Comparison of ENCODE assay signal across 1 cellular context in genomic region chr7:140230862-140231778, GRCh38.
TF ChIP-seq lines count a peak whose summit lies in the region.

No MANE protein-coding gene starts in this region.

TF ChIP-seq in HepG2, 621 proteins besides CTCF, POLR2A, EP300 and RAD21 (continued from another document and continues in another):
- TF ChIP-seq ZFP82 (CRISPR knock-in tag; IDR thresholded peaks at IDR 0.05; ENCODE audit: borderline replicate concordance) (no peak; the same call in 1 of the 2 replicates), ZNF678 (CRISPR knock-in tag; IDR thresholded peaks at IDR 0.05) (no peak), CEBPB (IDR thresholded peaks at IDR 0.05; ENCODE audit: borderline replicate concordance, low read depth, low read length) (no peak), ZNF3 (CRISPR knock-in tag; IDR thresholded peaks at IDR 0.05) (no peak), CBX1 (IDR thresholded peaks at IDR 0.05; ENCODE audit: low read depth) (no peak), HHEX (CRISPR knock-in tag; IDR thresholded peaks at IDR 0.05) (no peak), HDAC2 (CRISPR knock-in tag; IDR thresholded peaks at IDR 0.05) (peak; percentile 50; the same call in 1 of the 2 replicates), RFXANK (CRISPR knock-in tag; IDR thresholded peaks at IDR 0.05) (peak; percentile 82; the same call in 1 of the 2 replicates), ZNF816 (CRISPR knock-in tag; IDR thresholded peaks at IDR 0.05; ENCODE audit: borderline replicate concordance) (no peak), SOX5 (CRISPR knock-in tag; IDR thresholded peaks at IDR 0.05; ENCODE audit: borderline replicate concordance) (peak; percentile 63; the same call in 1 of the 2 replicates), NFE2L2 (IDR thresholded peaks at IDR 0.05; ENCODE audit: low read length) (no peak), GTF2F1 (IDR thresholded peaks at IDR 0.05; ENCODE audit: low read length) (no peak), SIN3A (IDR thresholded peaks at IDR 0.05; ENCODE audit: borderline replicate concordance, low read depth, low read length) (no peak; the same call in 1 of the 2 replicates), ZNF552 (CRISPR knock-in tag; IDR thresholded peaks at IDR 0.05; ENCODE audit: borderline replicate concordance) (no peak), ZNF256 (CRISPR knock-in tag; conservative IDR thresholded peaks at IDR 0.05) (no peak), TARDBP (CRISPR knock-in tag; IDR thresholded peaks at IDR 0.05) (peak; percentile 56), GABPA (IDR thresholded peaks at IDR 0.05; ENCODE audit: low read depth, low read length) (no peak), GABPA (CRISPR knock-in tag; IDR thresholded peaks at IDR 0.05; ENCODE audit: low read depth) (0 out of 2 replicates have a peak, but pooled peaks have one; percentile 25), ZNF280D (CRISPR knock-in tag; IDR thresholded peaks at IDR 0.05) (no peak), ZNF703 (CRISPR knock-in tag; IDR thresholded peaks at IDR 0.05; ENCODE audit: borderline replicate concordance) (no peak), ZFX (CRISPR knock-in tag; IDR thresholded peaks at IDR 0.05; ENCODE audit: low read depth) (peak; percentile 54), ZNF614 (CRISPR knock-in tag; IDR thresholded peaks at IDR 0.05; ENCODE audit: borderline replicate concordance) (no peak), ZNF543 (CRISPR knock-in tag; IDR thresholded peaks at IDR 0.05) (peak; percentile 78; the same call in 1 of the 2 replicates), PREB (CRISPR knock-in tag; IDR thresholded peaks at IDR 0.05) (no peak), ARNT (IDR thresholded peaks at IDR 0.05) (no peak), SOX13 (IDR thresholded peaks at IDR 0.05) (peak; percentile 33; the same call in 1 of the 2 replicates), SOX13 (CRISPR knock-in tag; conservative IDR thresholded peaks at IDR 0.05 in 1 of 2, IDR thresholded peaks at IDR 0.05 in 1 of 2) (peak in 1 of 2 experiments; percentile 9; a peak in 1 of 4 replicates), FOXP1 (IDR thresholded peaks at IDR 0.05) (no peak), FOXP1 (CRISPR knock-in tag; IDR thresholded peaks at IDR 0.05) (no peak), SATB2 (CRISPR knock-in tag; IDR thresholded peaks at IDR 0.05) (no peak), ZNF556 (CRISPR knock-in tag; IDR thresholded peaks at IDR 0.05; ENCODE audit: borderline replicate concordance) (no peak), IKZF1 (IDR thresholded peaks at IDR 0.05) (no peak), ZNF605 (CRISPR knock-in tag; IDR thresholded peaks at IDR 0.05) (no peak; the same call in 1 of the 2 replicates), U2AF2 (IDR thresholded peaks at IDR 0.05; ENCODE audit: low read depth, low read length) (no peak), GMEB2 (CRISPR knock-in tag; IDR thresholded peaks at IDR 0.05; ENCODE audit: low read depth) (no peak), POLR2AphosphoS2 (IDR thresholded peaks at IDR 0.05; ENCODE audit: low read depth, low read length) (no peak)
- TF ChIP-seq, protein P1, sequence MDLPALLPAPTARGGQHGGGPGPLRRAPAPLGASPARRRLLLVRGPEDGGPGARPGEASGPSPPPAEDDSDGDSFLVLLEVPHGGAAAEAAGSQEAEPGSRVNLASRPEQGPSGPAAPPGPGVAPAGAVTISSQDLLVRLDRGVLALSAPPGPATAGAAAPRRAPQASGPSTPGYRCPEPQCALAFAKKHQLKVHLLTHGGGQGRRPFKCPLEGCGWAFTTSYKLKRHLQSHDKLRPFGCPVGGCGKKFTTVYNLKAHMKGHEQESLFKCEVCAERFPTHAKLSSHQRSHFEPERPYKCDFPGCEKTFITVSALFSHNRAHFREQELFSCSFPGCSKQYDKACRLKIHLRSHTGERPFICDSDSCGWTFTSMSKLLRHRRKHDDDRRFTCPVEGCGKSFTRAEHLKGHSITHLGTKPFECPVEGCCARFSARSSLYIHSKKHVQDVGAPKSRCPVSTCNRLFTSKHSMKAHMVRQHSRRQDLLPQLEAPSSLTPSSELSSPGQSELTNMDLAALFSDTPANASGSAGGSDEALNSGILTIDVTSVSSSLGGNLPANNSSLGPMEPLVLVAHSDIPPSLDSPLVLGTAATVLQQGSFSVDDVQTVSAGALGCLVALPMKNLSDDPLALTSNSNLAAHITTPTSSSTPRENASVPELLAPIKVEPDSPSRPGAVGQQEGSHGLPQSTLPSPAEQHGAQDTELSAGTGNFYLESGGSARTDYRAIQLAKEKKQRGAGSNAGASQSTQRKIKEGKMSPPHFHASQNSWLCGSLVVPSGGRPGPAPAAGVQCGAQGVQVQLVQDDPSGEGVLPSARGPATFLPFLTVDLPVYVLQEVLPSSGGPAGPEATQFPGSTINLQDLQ (CRISPR knock-in tag; IDR thresholded peaks at IDR 0.05), result no peak; the same call in 1 of the 2 replicates
- TF ChIP-seq, protein P2, sequence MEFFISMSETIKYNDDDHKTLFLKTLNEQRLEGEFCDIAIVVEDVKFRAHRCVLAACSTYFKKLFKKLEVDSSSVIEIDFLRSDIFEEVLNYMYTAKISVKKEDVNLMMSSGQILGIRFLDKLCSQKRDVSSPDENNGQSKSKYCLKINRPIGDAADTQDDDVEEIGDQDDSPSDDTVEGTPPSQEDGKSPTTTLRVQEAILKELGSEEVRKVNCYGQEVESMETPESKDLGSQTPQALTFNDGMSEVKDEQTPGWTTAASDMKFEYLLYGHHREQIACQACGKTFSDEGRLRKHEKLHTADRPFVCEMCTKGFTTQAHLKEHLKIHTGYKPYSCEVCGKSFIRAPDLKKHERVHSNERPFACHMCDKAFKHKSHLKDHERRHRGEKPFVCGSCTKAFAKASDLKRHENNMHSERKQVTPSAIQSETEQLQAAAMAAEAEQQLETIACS (CRISPR knock-in tag; IDR thresholded peaks at IDR 0.05), result peak; percentile 96
- TF ChIP-seq, protein P3, sequence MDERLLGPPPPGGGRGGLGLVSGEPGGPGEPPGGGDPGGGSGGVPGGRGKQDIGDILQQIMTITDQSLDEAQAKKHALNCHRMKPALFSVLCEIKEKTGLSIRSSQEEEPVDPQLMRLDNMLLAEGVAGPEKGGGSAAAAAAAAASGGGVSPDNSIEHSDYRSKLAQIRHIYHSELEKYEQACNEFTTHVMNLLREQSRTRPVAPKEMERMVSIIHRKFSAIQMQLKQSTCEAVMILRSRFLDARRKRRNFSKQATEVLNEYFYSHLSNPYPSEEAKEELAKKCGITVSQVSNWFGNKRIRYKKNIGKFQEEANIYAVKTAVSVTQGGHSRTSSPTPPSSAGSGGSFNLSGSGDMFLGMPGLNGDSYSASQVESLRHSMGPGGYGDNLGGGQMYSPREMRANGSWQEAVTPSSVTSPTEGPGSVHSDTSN (CRISPR knock-in tag; IDR thresholded peaks at IDR 0.05), result no peak
- TF ChIP-seq, protein P4, sequence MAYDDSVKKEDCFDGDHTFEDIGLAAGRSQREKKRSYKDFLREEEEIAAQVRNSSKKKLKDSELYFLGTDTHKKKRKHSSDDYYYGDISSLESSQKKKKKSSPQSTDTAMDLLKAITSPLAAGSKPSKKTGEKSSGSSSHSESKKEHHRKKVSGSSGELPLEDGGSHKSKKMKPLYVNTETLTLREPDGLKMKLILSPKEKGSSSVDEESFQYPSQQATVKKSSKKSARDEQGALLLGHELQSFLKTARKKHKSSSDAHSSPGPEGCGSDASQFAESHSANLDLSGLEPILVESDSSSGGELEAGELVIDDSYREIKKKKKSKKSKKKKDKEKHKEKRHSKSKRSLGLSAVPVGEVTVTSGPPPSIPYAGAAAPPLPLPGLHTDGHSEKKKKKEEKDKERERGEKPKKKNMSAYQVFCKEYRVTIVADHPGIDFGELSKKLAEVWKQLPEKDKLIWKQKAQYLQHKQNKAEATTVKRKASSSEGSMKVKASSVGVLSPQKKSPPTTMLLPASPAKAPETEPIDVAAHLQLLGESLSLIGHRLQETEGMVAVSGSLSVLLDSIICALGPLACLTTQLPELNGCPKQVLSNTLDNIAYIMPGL (CRISPR knock-in tag; IDR thresholded peaks at IDR 0.05; ENCODE audit: borderline replicate concordance in 1 of 2, low read depth in 1 of 2), result peak; percentile 53 to 76; a peak in 3 of 4 replicates
- TF ChIP-seq, protein P5, sequence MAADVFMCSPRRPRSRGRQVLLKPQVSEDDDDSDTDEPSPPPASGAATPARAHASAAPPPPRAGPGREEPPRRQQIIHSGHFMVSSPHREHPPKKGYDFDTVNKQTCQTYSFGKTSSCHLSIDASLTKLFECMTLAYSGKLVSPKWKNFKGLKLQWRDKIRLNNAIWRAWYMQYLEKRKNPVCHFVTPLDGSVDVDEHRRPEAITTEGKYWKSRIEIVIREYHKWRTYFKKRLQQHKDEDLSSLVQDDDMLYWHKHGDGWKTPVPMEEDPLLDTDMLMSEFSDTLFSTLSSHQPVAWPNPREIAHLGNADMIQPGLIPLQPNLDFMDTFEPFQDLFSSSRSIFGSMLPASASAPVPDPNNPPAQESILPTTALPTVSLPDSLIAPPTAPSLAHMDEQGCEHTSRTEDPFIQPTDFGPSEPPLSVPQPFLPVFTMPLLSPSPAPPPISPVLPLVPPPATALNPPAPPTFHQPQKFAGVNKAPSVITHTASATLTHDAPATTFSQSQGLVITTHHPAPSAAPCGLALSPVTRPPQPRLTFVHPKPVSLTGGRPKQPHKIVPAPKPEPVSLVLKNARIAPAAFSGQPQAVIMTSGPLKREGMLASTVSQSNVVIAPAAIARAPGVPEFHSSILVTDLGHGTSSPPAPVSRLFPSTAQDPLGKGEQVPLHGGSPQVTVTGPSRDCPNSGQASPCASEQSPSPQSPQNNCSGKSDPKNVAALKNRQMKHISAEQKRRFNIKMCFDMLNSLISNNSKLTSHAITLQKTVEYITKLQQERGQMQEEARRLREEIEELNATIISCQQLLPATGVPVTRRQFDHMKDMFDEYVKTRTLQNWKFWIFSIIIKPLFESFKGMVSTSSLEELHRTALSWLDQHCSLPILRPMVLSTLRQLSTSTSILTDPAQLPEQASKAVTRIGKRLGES (CRISPR knock-in tag; IDR thresholded peaks at IDR 0.05; ENCODE audit: borderline replicate concordance), result no peak
- TF ChIP-seq, protein P6, sequence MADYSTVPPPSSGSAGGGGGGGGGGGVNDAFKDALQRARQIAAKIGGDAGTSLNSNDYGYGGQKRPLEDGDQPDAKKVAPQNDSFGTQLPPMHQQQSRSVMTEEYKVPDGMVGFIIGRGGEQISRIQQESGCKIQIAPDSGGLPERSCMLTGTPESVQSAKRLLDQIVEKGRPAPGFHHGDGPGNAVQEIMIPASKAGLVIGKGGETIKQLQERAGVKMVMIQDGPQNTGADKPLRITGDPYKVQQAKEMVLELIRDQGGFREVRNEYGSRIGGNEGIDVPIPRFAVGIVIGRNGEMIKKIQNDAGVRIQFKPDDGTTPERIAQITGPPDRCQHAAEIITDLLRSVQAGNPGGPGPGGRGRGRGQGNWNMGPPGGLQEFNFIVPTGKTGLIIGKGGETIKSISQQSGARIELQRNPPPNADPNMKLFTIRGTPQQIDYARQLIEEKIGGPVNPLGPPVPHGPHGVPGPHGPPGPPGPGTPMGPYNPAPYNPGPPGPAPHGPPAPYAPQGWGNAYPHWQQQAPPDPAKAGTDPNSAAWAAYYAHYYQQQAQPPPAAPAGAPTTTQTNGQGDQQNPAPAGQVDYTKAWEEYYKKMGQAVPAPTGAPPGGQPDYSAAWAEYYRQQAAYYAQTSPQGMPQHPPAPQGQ (CRISPR knock-in tag; IDR thresholded peaks at IDR 0.05; ENCODE audit: borderline replicate concordance), result no peak
- TF ChIP-seq, protein P7, sequence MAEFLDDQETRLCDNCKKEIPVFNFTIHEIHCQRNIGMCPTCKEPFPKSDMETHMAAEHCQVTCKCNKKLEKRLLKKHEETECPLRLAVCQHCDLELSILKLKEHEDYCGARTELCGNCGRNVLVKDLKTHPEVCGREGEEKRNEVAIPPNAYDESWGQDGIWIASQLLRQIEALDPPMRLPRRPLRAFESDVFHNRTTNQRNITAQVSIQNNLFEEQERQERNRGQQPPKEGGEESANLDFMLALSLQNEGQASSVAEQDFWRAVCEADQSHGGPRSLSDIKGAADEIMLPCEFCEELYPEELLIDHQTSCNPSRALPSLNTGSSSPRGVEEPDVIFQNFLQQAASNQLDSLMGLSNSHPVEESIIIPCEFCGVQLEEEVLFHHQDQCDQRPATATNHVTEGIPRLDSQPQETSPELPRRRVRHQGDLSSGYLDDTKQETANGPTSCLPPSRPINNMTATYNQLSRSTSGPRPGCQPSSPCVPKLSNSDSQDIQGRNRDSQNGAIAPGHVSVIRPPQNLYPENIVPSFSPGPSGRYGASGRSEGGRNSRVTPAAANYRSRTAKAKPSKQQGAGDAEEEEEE (CRISPR knock-in tag; IDR thresholded peaks at IDR 0.05; ENCODE audit: borderline replicate concordance), result no peak
